33 cellular contexts compared by ENCODE assay signal in the genomic region with DNA sequence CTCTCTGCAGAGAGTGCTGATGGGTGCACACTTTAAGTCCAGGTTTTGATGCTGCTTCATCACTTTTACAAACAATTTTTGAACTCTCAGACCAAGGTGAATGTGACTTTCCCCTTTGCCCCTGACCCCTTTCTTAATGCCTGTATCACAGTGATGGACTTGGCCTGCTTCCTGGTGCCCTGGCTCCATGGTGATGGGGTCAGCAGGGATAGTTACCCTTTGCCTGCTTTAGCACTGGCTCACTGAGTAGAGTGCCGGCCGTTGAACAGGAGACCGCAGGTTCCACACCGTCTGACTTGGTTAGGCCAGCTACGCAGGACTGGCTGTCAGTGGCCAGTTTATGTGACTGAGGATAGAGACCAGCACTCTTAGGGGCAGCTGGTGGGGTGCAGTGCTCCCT.
"Had no signal": no experiment of that assay in that cellular context is flagged by ENCODE, and none has a peak within 500 bp of the region (broad histone marks: within the 10 kb centered on the region; RNA-seq: fewer than 3 reads in every experiment).

No MANE protein-coding gene starts in this region.

- H3K4me3 ChIP-seq: esophagus muscularis mucosa, gastrocnemius medialis had no signal

- H3K4me1 ChIP-seq: esophagus muscularis mucosa, foreskin keratinocyte, gastrocnemius medialis had no signal

- H3K27ac ChIP-seq: brain microvascular endothelial cell, esophagus muscularis mucosa, foreskin keratinocyte, gastrocnemius medialis, WERI-Rb-1 had no signal

- H3K9me3 ChIP-seq: esophagus muscularis mucosa, gastrocnemius medialis had no signal

- H3K4me1 Mint-ChIP-seq: activated B cell treated with CpG ODN at 0.5 μM for 24 hours; activated T-helper 17 cell treated with anti-CD3 and anti-CD28 coated beads, Interleukin-2, amount 50 U/mL, for 72 hours; T-cell had no signal

- H3K27ac Mint-ChIP-seq: activated B cell treated with CpG ODN at 0.5 μM for 24 hours; activated CD8-positive, alpha-beta T cell treated with anti-CD3 and anti-CD28 coated beads for 36 hours; activated naive CD8-positive, alpha-beta T cell; activated T-helper 17 cell treated with anti-CD3 and anti-CD28 coated beads, Interleukin-2, amount 50 U/mL, for 72 hours; effector memory CD8-positive, alpha-beta T cell; T-cell; T-helper 1 cell treated with Interleukin-12 subunit alpha and Interleukin-12 subunit beta and Interleukin-4 antibody, amounts not matched to agents 30 μg/mL and 1 μg/mL, for 36 hours had no signal

- H3K27me3 ChIP-seq: brain microvascular endothelial cell, esophagus muscularis mucosa, foreskin keratinocyte, gastrocnemius medialis had no signal

- DNase-seq: activated B cell treated with CpG ODN at 0.5 μM for 24 hours; activated CD4-positive, alpha-beta T cell treated with anti-CD3 and anti-CD28 coated beads for 48 hours; activated CD4-positive, alpha-beta T cell treated with anti-CD3 and anti-CD28 coated beads, Interleukin-2, amount 50 U/mL, for 1 hour; activated CD4-positive, alpha-beta T cell treated with anti-CD3 and anti-CD28 coated beads, Interleukin-2, amount 50 U/mL, for 48 hours; activated CD8-positive, alpha-beta memory T cell treated with anti-CD3 and anti-CD28 coated beads for 24 hours; activated CD8-positive, alpha-beta T cell treated with anti-CD3 and anti-CD28 coated beads for 36 hours; activated effector memory CD4-positive, alpha-beta T cell treated with Interleukin-2 at 50 U/mL for 16 hours; activated gamma-delta T cell treated with Interleukin-2 at 50 U/mL for 16 hours; activated naive CD4-positive, alpha-beta T cell treated with anti-CD3 and anti-CD28 coated beads, Interleukin-2, amount 50 U/mL, for 16 hours; activated naive CD4-positive, alpha-beta T cell treated with Interleukin-2 at 50 U/mL for 16 hours; activated T-cell treated with anti-CD3 and anti-CD28 coated beads, Interleukin-2, amount 50 U/mL, for 4 hours; amniotic stem cell; anterior cingulate cortex; brain microvascular endothelial cell; caudate nucleus; cortex of kidney; dermis blood vessel endothelial cell; effector CD4-positive, alpha-beta T cell; effector memory CD8-positive, alpha-beta T cell; erythroblast; foreskin keratinocyte; gastrocnemius medialis; glutamatergic neuron; T-cell; T-helper 9 cell; WERI-Rb-1 had no signal

- ATAC-seq: activated CD4-positive, CD25-positive, alpha-beta regulatory T cell treated with anti-CD3 and anti-CD28 coated beads, Interleukin-2, amount 50 U/mL, for 24 hours; activated CD8-positive, alpha-beta T cell treated with anti-CD3 and anti-CD28 coated beads for 36 hours; activated T-cell treated with anti-CD3 and anti-CD28 coated beads, Interleukin-2, amount 50 U/mL, for 4 hours; activated T-helper 17 cell treated with anti-CD3 and anti-CD28 coated beads, Interleukin-2, amount 50 U/mL, for 72 hours; effector memory CD8-positive, alpha-beta T cell; foreskin keratinocyte; gastrocnemius medialis; T-cell had no signal

- H3K36me3 ChIP-seq: brain microvascular endothelial cell, esophagus muscularis mucosa, gastrocnemius medialis, WERI-Rb-1 had no signal

- H3K4me3 Mint-ChIP-seq: activated B cell treated with CpG ODN at 0.5 μM for 24 hours; activated CD8-positive, alpha-beta T cell treated with anti-CD3 and anti-CD28 coated beads for 36 hours; activated naive CD8-positive, alpha-beta T cell; activated T-cell treated with anti-CD3 and anti-CD28 coated beads, Interleukin-2, amount 50 U/mL, for 4 hours; activated T-helper 17 cell treated with anti-CD3 and anti-CD28 coated beads, Interleukin-2, amount 50 U/mL, for 72 hours; effector memory CD8-positive, alpha-beta T cell; T-cell; T-helper 1 cell treated with Interleukin-12 subunit alpha and Interleukin-12 subunit beta and Interleukin-4 antibody, amounts not matched to agents 30 μg/mL and 1 μg/mL, for 36 hours had no signal

- FAIRE-seq: astrocyte, colon had no signal

- H3K27me3 Mint-ChIP-seq: activated CD8-positive, alpha-beta T cell treated with anti-CD3 and anti-CD28 coated beads for 36 hours had no signal

- H3K9me3 Mint-ChIP-seq: activated B cell treated with CpG ODN at 0.5 μM for 24 hours; activated CD8-positive, alpha-beta T cell treated with anti-CD3 and anti-CD28 coated beads for 36 hours; activated T-cell treated with anti-CD3 and anti-CD28 coated beads, Interleukin-2, amount 50 U/mL, for 4 hours; activated T-helper 17 cell treated with anti-CD3 and anti-CD28 coated beads, Interleukin-2, amount 50 U/mL, for 72 hours; effector memory CD8-positive, alpha-beta T cell; T-cell; T-helper 1 cell treated with Interleukin-12 subunit alpha and Interleukin-12 subunit beta and Interleukin-4 antibody, amounts not matched to agents 30 μg/mL and 1 μg/mL, for 36 hours had no signal
